Comparison of ENCODE assay signal across 1 cellular context in the genomic region with DNA sequence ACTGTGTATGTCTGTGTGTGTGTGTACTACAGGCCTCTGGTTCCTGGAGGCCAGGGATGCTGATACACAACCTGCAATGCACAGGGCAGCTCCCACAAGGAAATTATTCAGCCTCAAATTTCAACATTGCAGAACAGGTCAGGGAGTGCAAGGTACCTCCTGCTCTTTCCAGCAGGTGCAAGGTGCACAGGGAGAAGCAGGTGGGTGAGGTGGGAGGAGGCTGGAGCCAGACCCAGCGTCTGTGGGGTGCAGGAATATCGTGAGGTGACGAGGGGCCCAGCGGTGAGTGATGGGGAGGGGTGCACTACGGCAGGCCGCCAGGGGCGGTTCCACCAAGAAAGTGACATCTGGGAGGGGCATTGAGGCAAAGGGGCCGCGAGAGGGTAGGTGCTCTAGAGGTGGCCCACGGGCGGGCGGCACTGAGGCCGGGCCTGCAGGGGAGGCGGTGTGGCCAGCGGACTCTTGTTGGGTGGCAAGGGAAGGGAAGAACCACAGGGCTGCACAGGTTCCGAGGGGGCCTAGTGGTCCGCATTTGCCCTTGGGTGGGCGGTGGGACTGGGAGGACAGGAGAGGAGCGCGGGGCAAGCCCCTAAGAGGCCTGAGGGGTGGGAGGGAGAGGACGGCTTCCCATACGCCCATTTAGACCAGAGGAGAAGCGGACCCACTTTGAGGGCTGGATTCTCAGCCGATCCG.
TF ChIP-seq lines count a peak whose summit lies in the region.

No MANE protein-coding gene starts in this region.

TF ChIP-seq in A549, 52 proteins besides CTCF, POLR2A, EP300 and RAD21 (continued from another document):
- TF ChIP-seq, protein P1, sequence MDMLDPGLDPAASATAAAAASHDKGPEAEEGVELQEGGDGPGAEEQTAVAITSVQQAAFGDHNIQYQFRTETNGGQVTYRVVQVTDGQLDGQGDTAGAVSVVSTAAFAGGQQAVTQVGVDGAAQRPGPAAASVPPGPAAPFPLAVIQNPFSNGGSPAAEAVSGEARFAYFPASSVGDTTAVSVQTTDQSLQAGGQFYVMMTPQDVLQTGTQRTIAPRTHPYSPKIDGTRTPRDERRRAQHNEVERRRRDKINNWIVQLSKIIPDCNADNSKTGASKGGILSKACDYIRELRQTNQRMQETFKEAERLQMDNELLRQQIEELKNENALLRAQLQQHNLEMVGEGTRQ (IDR thresholded peaks at IDR 0.05) = no peak
- TF ChIP-seq RCOR1 (IDR thresholded peaks at IDR 0.05; ENCODE audit: low read depth, low read length) (no peak), MAZ (IDR thresholded peaks at IDR 0.05; ENCODE audit: borderline replicate concordance, low read depth, low read length) (no peak), CHD4 (IDR thresholded peaks at IDR 0.05; ENCODE audit: borderline replicate concordance) (no peak), FOSB (CRISPR knock-in tag; IDR thresholded peaks at IDR 0.05) (no peak), CEBPB (IDR thresholded peaks at IDR 0.05) (no peak)
